17 cellular contexts compared by ENCODE assay signal in genomic region chr10:70324951-70325781, GRCh38. TPM values are rescaled to one million over a fixed set of nuclear protein-coding genes. Genes with fewer than 3 reads are reported as not detected.
A peak's percentile ranks its signal among the peaks of the same experiment; 100 is the strongest.
DNase-seq lines count a peak whose midpoint lies in the region; ATAC-seq, FAIRE-seq and TF ChIP-seq lines count a peak whose summit lies in the region.
"Had no signal": no experiment of that assay in that cellular context is flagged by ENCODE, and none has a peak within 500 bp of the region (broad histone marks: within the 10 kb centered on the region; RNA-seq: fewer than 3 reads in every experiment).

No MANE protein-coding gene starts in this region.

- H3K27ac ChIP-seq in HepG2 (ENCODE audit: extremely low read length, insufficient read depth, low read length) (peak overlapping the region; percentile 77), right lobe of liver (no peak overlapping the region), upper lobe of right lung (peak overlapping the region; percentile 30)
- H3K27ac ChIP-seq: GM23248, parathyroid adenoma, uterus, VCaP had no signal

- peak overlapping the region; percentile 19 for H3K27ac Mint-ChIP-seq in T-helper 17 cell

- peaks cover 7 to 10% of the 10 kb centered on the region in 2 experiments for H3K36me3 ChIP-seq in HepG2 (replicated peaks in 1 of 2; ENCODE audit: control insufficient read depth in 1 of 2, insufficient read depth in 2 of 2, low read length in 2 of 2)
- peaks cover 0 to 6% (median 0%) of the 10 kb centered on the region in 4 donors for H3K36me3 ChIP-seq in right lobe of liver
- no peaks in the 10 kb centered on the region for H3K36me3 ChIP-seq in upper lobe of right lung
- no peaks in the 10 kb centered on the region for H3K36me3 ChIP-seq in MG63
- H3K36me3 ChIP-seq: uterus had no signal

- FAIRE-seq in HepG2 (lab: Jason Lieb, UNC): no peak
- FAIRE-seq: GM12892 had no signal

- H3K4me3 Mint-ChIP-seq in T-helper 17 cell: no peak overlapping the region

- no peak overlapping the region for H2AFZ ChIP-seq in HepG2 (ENCODE audit: low read length)
- H2AFZ ChIP-seq: GM23248, parathyroid adenoma had no signal

- in situ Hi-C loops in HepG2 (cut with HindIII; ENCODE audit: extremely low pct_ligation_motif_present, low pct_unique_long_range_greater_than_20kb): no loop called here

- TF ChIP-seq POLR2A in HepG2 (IDR thresholded peaks at IDR 0.05; ENCODE audit: insufficient read depth in 1 of 2, low read depth in 2 of 2, low read length in 2 of 2) (no peak), right lobe of liver (IDR thresholded peaks at IDR 0.05) (no peak)

- DNase-seq in HepG2 (ENCODE audit: low spot score): no peak
- no peak for DNase-seq in right lobe of liver
- DNase-seq in T-helper 17 cell: no peak
- DNase-seq in left kidney (ENCODE audit: low read depth, low spot score): peak; percentile 47
- DNase-seq in upper lobe of right lung: no peak
- no peak for DNase-seq in MG63
- no peak for DNase-seq in superior temporal gyrus (ENCODE audit: extremely low spot score)
- DNase-seq: amygdala; EL; GM23248; stimulated activated CD4-positive, alpha-beta T cell treated with anti-CD3 and anti-CD28 coated beads, Interleukin-1b, Interleukin-23, amount 100 ng/mL, for 48 hours; uterus had no signal

- peak overlapping the region; percentile 99 for H3K4me2 ChIP-seq in HepG2 (ENCODE audit: low read depth, low read length)

- peak overlapping the region; percentile 84; the same call in 1 of the 2 replicates for H3K9ac ChIP-seq in HepG2 (ENCODE audit: insufficient read depth, low read depth, low read length)
- H3K9ac ChIP-seq: GM23248, parathyroid adenoma had no signal

- ATAC-seq in HepG2 (no peak), right lobe of liver (no peak), T-helper 17 cell (no peak), upper lobe of right lung (no peak), GM21529 (IDR thresholded peaks at IDR 0.05; ENCODE audit: unreplicated experiment) (no peak)

- H3K36me3 Mint-ChIP-seq in T-helper 17 cell (ENCODE audit: low read depth): no peaks in the 10 kb centered on the region

- H3K79me2 ChIP-seq in HepG2 (ENCODE audit: insufficient read depth, low read length): peaks cover 29% of the 10 kb centered on the region
- H3K79me2 ChIP-seq: parathyroid adenoma had no signal

- POLR2A ChIA-PET in HepG2 (lab: Yijun Ruan, JAX): interaction anchor here (0.8 to 3.3 kb wide), 14 partner anchors 9 to 234 kb away, joined by 3 to 32 read pairs (median 7); partner anchors contain the start of genes EIF4EBP2, PPA1 and TYSND1

- H3K4me3 ChIP-seq in HepG2 (replicated peaks in 1 of 3; ENCODE audit: insufficient read depth in 1 of 3, low read depth in 2 of 3, low read length in 3 of 3) (peak overlapping the region in 1 of 3 experiments; percentile 92; a peak in 1 of 6 replicates), right lobe of liver (no peak overlapping the region), upper lobe of right lung (no peak overlapping the region), MG63 (no peak overlapping the region)
- H3K4me3 ChIP-seq: GM23248, uterus had no signal

- no peaks in the 10 kb centered on the region for H3K27me3 Mint-ChIP-seq in T-helper 17 cell

- no peaks in the 10 kb centered on the region for H4K20me1 ChIP-seq in HepG2 (ENCODE audit: insufficient read depth, low read length)

- 81% methylated on average over 8 of the region's 10 CpGs for WGBS in HepG2 (ENCODE audit: low lambda C conversion rate)
- 100% methylated on average over 3 of the region's 10 CpGs for WGBS in right lobe of liver (ENCODE audit: insufficient coverage, low coverage, low lambda C conversion rate, missing lambda C conversion rate)

- BruUV-seq in HepG2 (replicated peaks; lab: Mats Ljungman, UMichigan): no TSS peak

- CTCF ChIA-PET in HepG2 (lab: Yijun Ruan, JAX; ENCODE audit: low intra/inter-chr PET ratio, low total read pairs): interaction anchor here (2.3 kb wide), 1 partner anchor 39 kb away, joined by 20 read pairs; no protein-coding TSS in a partner anchor

- intact Hi-C loops in HepG2 (cut with micrococcal nuclease; ENCODE audit: unreplicated experiment) (no loop called here), right lobe of liver (cut with DNase I) (no loop called here), upper lobe of right lung (cut with DNase I) (no loop called here)

- TF ChIP-seq RAD21 in HepG2 (CRISPR knock-in tag; IDR thresholded peaks at IDR 0.05): no peak

- no peaks in the 10 kb centered on the region; a peak in 1 of 5 replicates for H3K27me3 ChIP-seq in HepG2 (ENCODE audit: control insufficient read depth in 1 of 2, insufficient read depth in 2 of 2, low read length in 2 of 2)
- no peaks in the 10 kb centered on the region for H3K27me3 ChIP-seq in right lobe of liver
- H3K27me3 ChIP-seq in upper lobe of right lung: no peaks in the 10 kb centered on the region
- H3K27me3 ChIP-seq in MG63: no peaks in the 10 kb centered on the region
- H3K27me3 ChIP-seq: uterus had no signal

- H3K4me1 ChIP-seq in HepG2 (ENCODE audit: insufficient read depth, low read length) (peaks cover 62% of the 10 kb centered on the region), right lobe of liver (peaks cover 0 to 16% (median 8%) of the 10 kb centered on the region in 4 donors), upper lobe of right lung (no peaks in the 10 kb centered on the region)
- H3K4me1 ChIP-seq: parathyroid adenoma, uterus had no signal

- H3K9me3 ChIP-seq in HepG2 (ENCODE audit: low read length): no peaks in the 10 kb centered on the region
- H3K9me3 ChIP-seq in right lobe of liver: no peaks in the 10 kb centered on the region
- H3K9me3 ChIP-seq in T-helper 17 cell (ENCODE audit: control insufficient read depth, low read length, poor library complexity, severe bottlenecking): no peaks in the 10 kb centered on the region
- H3K9me3 ChIP-seq in upper lobe of right lung: no peaks in the 10 kb centered on the region
- H3K9me3 ChIP-seq in MG63: no peaks in the 10 kb centered on the region
- H3K9me3 ChIP-seq: uterus had no signal

- TF ChIP-seq EP300 in HepG2 (IDR thresholded peaks at IDR 0.05; ENCODE audit: low read depth in 2 of 2, low read length in 2 of 2): no peak
- TF ChIP-seq EP300 in HepG2 (CRISPR knock-in tag; IDR thresholded peaks at IDR 0.05; ENCODE audit: borderline replicate concordance): no peak

- TF ChIP-seq CTCF in HepG2 (CRISPR knock-in tag; IDR thresholded peaks at IDR 0.05) (no peak), right lobe of liver (IDR thresholded peaks at IDR 0.05) (no peak), upper lobe of right lung (IDR thresholded peaks at IDR 0.05) (no peak)

- peaks cover 18% of the 10 kb centered on the region for H3K4me1 Mint-ChIP-seq in T-helper 17 cell

RNA-seq across cellular contexts. Expression of gene NPFFR1, which starts 41.4 kb away (rescaled TPM):
- total RNA-seq in HepG2 (2016; rRNA removed; fragmentation: Illumina TruSeq; extraction: Trizol) (under 0.01 TPM in 1 of 2 replicates, not detected in the other), right lobe of liver (not detected), T-helper 17 cell (not detected), upper lobe of right lung (1.1 TPM)
- total RNA-seq in HepG2 (2016; cell fraction: cytosol; rRNA removed; fragmentation: Illumina TruSeq; extraction: Trizol; ENCODE audit: low read depth): under 0.01 TPM in 1 of 2 replicates, not detected in the other
- 0.02 TPM in 1 of 2 replicates, not detected in the other for total RNA-seq in HepG2 (2016; cell fraction: insoluble cytoplasmic fraction; rRNA removed; fragmentation: Illumina TruSeq; extraction: Trizol)
- not detected in 2 replicates for total RNA-seq in HepG2 (2016; cell fraction: membrane; rRNA removed; fragmentation: Illumina TruSeq; extraction: Trizol)
- not detected in 2 replicates for total RNA-seq in HepG2 (2016; cell fraction: nucleus; rRNA removed; fragmentation: Illumina TruSeq; extraction: Trizol)
- not detected in 2 replicates for polyA plus RNA-seq in HepG2 (2011; rRNA removed)
- not detected in 2 replicates for polyA plus RNA-seq in HepG2 (2011; cell fraction: cytosol; rRNA removed)
- polyA plus RNA-seq in HepG2 (2011; cell fraction: nucleus; rRNA removed): 0.02 TPM in 1 of 2 replicates, not detected in the other
- polyA plus RNA-seq in HepG2 (2012): not detected in 2 replicates
- 0.01 and 0.02 TPM in 2 replicates for polyA plus RNA-seq in HepG2 (2016; cell fraction: cytosol; fragmentation: Illumina TruSeq; extraction: Trizol; ENCODE audit: low read depth)
- not detected in 2 replicates for polyA plus RNA-seq in HepG2 (2016; cell fraction: insoluble cytoplasmic fraction; fragmentation: Illumina TruSeq; extraction: Trizol; ENCODE audit: low read depth)
- polyA plus RNA-seq in HepG2 (2016; cell fraction: membrane; fragmentation: Illumina TruSeq; extraction: Trizol; ENCODE audit: low read depth): not detected in 2 replicates
- polyA plus RNA-seq in HepG2 (2016; cell fraction: nucleus; fragmentation: Illumina TruSeq; extraction: Trizol; ENCODE audit: insufficient read depth, low read depth): not detected in 2 replicates
- not detected in 2 replicates for polyA minus RNA-seq in HepG2 (2011; rRNA and poly(A)+ RNA removed; ENCODE audit: low replicate concordance)
- not detected in 2 replicates for polyA minus RNA-seq in HepG2 (2011; cell fraction: cytosol; rRNA and poly(A)+ RNA removed)
- under 0.01 TPM in 1 of 2 replicates, not detected in the other for polyA minus RNA-seq in HepG2 (2011; cell fraction: nucleus; rRNA and poly(A)+ RNA removed)
- not detected in 2 replicates for total RNA-seq in MG63 (2014; rRNA removed; shearing (Covaris generic); ENCODE audit: low replicate concordance)
- total RNA-seq: GM23248, SK-MEL-5 had no signal
- polyA plus RNA-seq: GM23248 had no signal

RNA-seq across cellular contexts. Expression of gene LRRC20, which starts 57.3 kb away (rescaled TPM):
- total RNA-seq in HepG2 (2016; rRNA removed; fragmentation: Illumina TruSeq; extraction: Trizol) (37.5 and 38.6 TPM in 2 replicates), right lobe of liver (10 to 100 TPM in 5 of 6 experiments, 1 to 10 TPM in 1; 9.6 to 22.5 (median 16.6) TPM), T-helper 17 cell (1 to 10 TPM; 1.9 to 2.5 TPM), upper lobe of right lung (10.9 TPM)
- total RNA-seq in HepG2 (2016; cell fraction: cytosol; rRNA removed; fragmentation: Illumina TruSeq; extraction: Trizol; ENCODE audit: low read depth): 7.5 and 7.6 TPM in 2 replicates
- total RNA-seq in HepG2 (2016; cell fraction: insoluble cytoplasmic fraction; rRNA removed; fragmentation: Illumina TruSeq; extraction: Trizol): 31.9 and 38.9 TPM in 2 replicates
- 28.7 and 30.2 TPM in 2 replicates for total RNA-seq in HepG2 (2016; cell fraction: membrane; rRNA removed; fragmentation: Illumina TruSeq; extraction: Trizol)
- total RNA-seq in HepG2 (2016; cell fraction: nucleus; rRNA removed; fragmentation: Illumina TruSeq; extraction: Trizol): 21.0 and 21.2 TPM in 2 replicates
- polyA plus RNA-seq in HepG2 (2011; rRNA removed): 31.1 and 37.0 TPM in 2 replicates
- polyA plus RNA-seq in HepG2 (2011; cell fraction: cytosol; rRNA removed): 40.7 and 41.5 TPM in 2 replicates
- polyA plus RNA-seq in HepG2 (2011; cell fraction: nucleus; rRNA removed): 39.1 and 48.3 TPM in 2 replicates
- polyA plus RNA-seq in HepG2 (2012): 20.8 and 26.7 TPM in 2 replicates
- polyA plus RNA-seq in HepG2 (2016; cell fraction: cytosol; fragmentation: Illumina TruSeq; extraction: Trizol; ENCODE audit: low read depth): 6.9 and 8.4 TPM in 2 replicates
- 39.8 and 43.5 TPM in 2 replicates for polyA plus RNA-seq in HepG2 (2016; cell fraction: insoluble cytoplasmic fraction; fragmentation: Illumina TruSeq; extraction: Trizol; ENCODE audit: low read depth)
- polyA plus RNA-seq in HepG2 (2016; cell fraction: membrane; fragmentation: Illumina TruSeq; extraction: Trizol; ENCODE audit: low read depth): 24.8 and 26.5 TPM in 2 replicates
- polyA plus RNA-seq in HepG2 (2016; cell fraction: nucleus; fragmentation: Illumina TruSeq; extraction: Trizol; ENCODE audit: insufficient read depth, low read depth): 43.4 and 44.0 TPM in 2 replicates
- polyA minus RNA-seq in HepG2 (2011; rRNA and poly(A)+ RNA removed; ENCODE audit: low replicate concordance): 8.9 and 35.0 TPM in 2 replicates
- 14.2 and 15.2 TPM in 2 replicates for polyA minus RNA-seq in HepG2 (2011; cell fraction: cytosol; rRNA and poly(A)+ RNA removed)
- polyA minus RNA-seq in HepG2 (2011; cell fraction: nucleus; rRNA and poly(A)+ RNA removed): 8.6 and 11.4 TPM in 2 replicates
- 15.8 and 48.2 TPM in 2 replicates for total RNA-seq in MG63 (2014; rRNA removed; shearing (Covaris generic); ENCODE audit: low replicate concordance)

Comparison
In these comparisons a context has a peak if more than half of its experiments do, and no peak if none do; other contexts are left out.
1. H3K27ac ChIP-seq: peak in HepG2 (single experiment) and upper lobe of right lung (single experiment); none in right lobe of liver (0 of 3).